ENCODE assay signal across 24 cellular contexts in the genomic region with DNA sequence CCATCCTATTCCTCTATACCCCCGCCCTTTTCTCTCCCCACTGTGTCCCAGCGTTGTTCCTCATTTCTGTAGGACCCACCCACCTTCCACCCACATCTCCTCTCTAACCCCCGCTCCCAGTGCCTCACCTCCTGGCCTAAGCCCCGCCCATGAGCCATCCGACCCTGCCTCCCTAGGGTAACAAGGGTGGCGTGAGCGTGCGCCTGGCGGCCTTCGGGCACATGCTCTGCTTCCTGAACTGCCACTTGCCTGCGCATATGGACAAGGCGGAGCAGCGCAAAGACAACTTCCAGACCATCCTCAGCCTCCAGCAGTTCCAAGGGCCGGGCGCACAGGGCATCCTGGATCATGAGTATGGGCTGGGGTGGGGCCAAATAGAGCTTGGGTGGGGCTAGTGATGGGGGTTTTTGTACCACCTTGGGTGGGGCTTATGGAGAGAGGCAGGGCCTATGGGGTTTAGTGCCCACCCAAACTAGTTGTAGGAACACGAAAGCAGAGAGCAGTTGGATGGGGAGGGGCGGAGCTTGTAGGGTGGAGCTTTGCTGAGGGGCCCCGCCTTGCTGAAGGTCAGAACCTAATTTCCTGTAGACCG. TPM values are rescaled to one million over a fixed set of nuclear protein-coding genes. Genes with fewer than 3 reads are reported as not detected.
DNase-seq lines count a peak whose midpoint lies in the region; ATAC-seq and TF ChIP-seq lines count a peak whose summit lies in the region.
"Had no signal": no experiment of that assay in that cellular context is flagged by ENCODE, and none has a peak within 500 bp of the region (broad histone marks: within the 10 kb centered on the region; RNA-seq: fewer than 3 reads in every experiment).

No MANE protein-coding gene starts in this region.

- CTCF ChIA-PET in CD4-positive, alpha-beta T cell (lab: Charles Lee) = no interaction called here

- ATAC-seq in stimulated activated naive B cell treated with anti-CD40 and anti-IgM and Interleukin-4, amounts not matched to agents 10 μg/mL and 1 μg/mL and 100 μg/mL, for 72 hours (replicated peaks) = peak; percentile 34
- ATAC-seq in CD4-positive, alpha-beta T cell (ENCODE audit: poor library complexity) = no peak
- no peak for ATAC-seq in GM19452 (IDR thresholded peaks at IDR 0.05; ENCODE audit: unreplicated experiment)
- ATAC-seq in stimulated activated naive CD8-positive, alpha-beta T cell treated with anti-CD3 and anti-CD28 coated beads, Interleukin-15, Interleukin-2, amounts not matched to agents 100 U/mL and 50 U/mL, for 24 hours = no peak
- ATAC-seq: PC-3, right lobe of liver, SK-N-SH treated with all-trans-retinoic acid at 6 μM for 48 hours had no signal

- H3K4me1 Mint-ChIP-seq in stimulated activated naive B cell treated with anti-CD40 and anti-IgM and Interleukin-4, amounts not matched to agents 10 μg/mL and 1 μg/mL and 100 μg/mL, for 72 hours = peaks cover 7 to 11% of the 10 kb centered on the region in 2 donors
- H3K4me1 Mint-ChIP-seq in CD4-positive, alpha-beta T cell (ENCODE audit: low read depth) = no peaks in the 10 kb centered on the region
- H3K4me1 Mint-ChIP-seq: activated naive CD8-positive, alpha-beta T cell treated with anti-CD3 and anti-CD28 coated beads, Interleukin-2, amount 10 ng/mL, durations not matched to agents 7 days and 5 days had no signal

- intact Hi-C loops in CD4-positive, alpha-beta T cell (cut with DNase I, micrococcal nuclease) = no loop called here

- no peaks in the 10 kb centered on the region for H3K9me3 ChIP-seq in iPS-15b (ENCODE audit: control insufficient read depth, insufficient read depth, low read length)
- H3K9me3 ChIP-seq in CD4-positive, alpha-beta T cell (ENCODE audit: control insufficient read depth, low read length) = no peaks in the 10 kb centered on the region
- H3K9me3 ChIP-seq: BLaER1, esophagus squamous epithelium, right lobe of liver had no signal

- no peak for TF ChIP-seq CTCF in CD4-positive, alpha-beta T cell (IDR thresholded peaks at IDR 0.05)

- peaks cover 4% of the 10 kb centered on the region for H3K4me1 ChIP-seq in iPS-15b (ENCODE audit: control insufficient read depth, insufficient read depth, low read length)

- H3K4me3 ChIP-seq in H7 (ENCODE audit: insufficient read depth, low read depth, low read length) (peak overlapping the region; percentile 26), iPS-15b (ENCODE audit: low read depth, low read length) (peak overlapping the region; percentile 38)
- H3K4me3 ChIP-seq: BLaER1, dorsolateral prefrontal cortex, esophagus squamous epithelium, right lobe of liver had no signal

- H3K36me3 ChIP-seq in H7 (replicated peaks; ENCODE audit: control insufficient read depth, insufficient read depth, low read length) (no peaks in the 10 kb centered on the region), iPS-15b (ENCODE audit: control insufficient read depth, insufficient read depth, low read length) (no peaks in the 10 kb centered on the region)
- H3K36me3 ChIP-seq: BLaER1, brain microvascular endothelial cell, esophagus squamous epithelium, right lobe of liver had no signal

- no peaks in the 10 kb centered on the region for H3K36me3 Mint-ChIP-seq in stimulated activated naive B cell treated with anti-CD40 and anti-IgM and Interleukin-4, amounts not matched to agents 10 μg/mL and 1 μg/mL and 100 μg/mL, for 72 hours
- H3K36me3 Mint-ChIP-seq in CD4-positive, alpha-beta T cell (ENCODE audit: low read depth) = no peaks in the 10 kb centered on the region
- H3K36me3 Mint-ChIP-seq: activated naive CD8-positive, alpha-beta T cell treated with anti-CD3 and anti-CD28 coated beads, Interleukin-2, amount 10 ng/mL, durations not matched to agents 7 days and 5 days had no signal

- H3K27me3 Mint-ChIP-seq in stimulated activated naive B cell treated with anti-CD40 and anti-IgM and Interleukin-4, amounts not matched to agents 10 μg/mL and 1 μg/mL and 100 μg/mL, for 72 hours = peaks cover 19 to 31% of the 10 kb centered on the region in 2 donors
- peaks cover 3% of the 10 kb centered on the region for H3K27me3 Mint-ChIP-seq in CD4-positive, alpha-beta T cell
- H3K27me3 Mint-ChIP-seq: activated naive CD8-positive, alpha-beta T cell treated with anti-CD3 and anti-CD28 coated beads, Interleukin-2, amount 10 ng/mL, durations not matched to agents 7 days and 5 days had no signal

- no peak overlapping the region for H3K27ac ChIP-seq in CD4-positive, alpha-beta T cell (ENCODE audit: low read depth, low read length)
- H3K27ac ChIP-seq: BLaER1, brain microvascular endothelial cell, dorsolateral prefrontal cortex, esophagus squamous epithelium, right lobe of liver had no signal

- no peak overlapping the region for H3K27ac Mint-ChIP-seq in stimulated activated naive B cell treated with anti-CD40 and anti-IgM and Interleukin-4, amounts not matched to agents 10 μg/mL and 1 μg/mL and 100 μg/mL, for 72 hours
- H3K27ac Mint-ChIP-seq in CD4-positive, alpha-beta T cell = no peak overlapping the region
- H3K27ac Mint-ChIP-seq: activated naive CD8-positive, alpha-beta T cell treated with anti-CD3 and anti-CD28 coated beads, Interleukin-2, amount 10 ng/mL, durations not matched to agents 7 days and 5 days; mesothelial cell of epicardium had no signal

- no peaks in the 10 kb centered on the region for H3K27me3 ChIP-seq in H7 (ENCODE audit: control insufficient read depth, insufficient read depth, low read length)
- H3K27me3 ChIP-seq in iPS-15b (ENCODE audit: control insufficient read depth, insufficient read depth, low read length) = no peaks in the 10 kb centered on the region
- peaks cover 7% of the 10 kb centered on the region for H3K27me3 ChIP-seq in CD4-positive, alpha-beta T cell (ENCODE audit: control insufficient read depth, insufficient read depth, low read length)
- H3K27me3 ChIP-seq: BLaER1, brain microvascular endothelial cell, dorsolateral prefrontal cortex, esophagus squamous epithelium, right lobe of liver had no signal

- H3K9me3 Mint-ChIP-seq in stimulated activated naive B cell treated with anti-CD40 and anti-IgM and Interleukin-4, amounts not matched to agents 10 μg/mL and 1 μg/mL and 100 μg/mL, for 72 hours = no peaks in the 10 kb centered on the region
- no peaks in the 10 kb centered on the region for H3K9me3 Mint-ChIP-seq in CD4-positive, alpha-beta T cell
- H3K9me3 Mint-ChIP-seq: activated naive CD8-positive, alpha-beta T cell treated with anti-CD3 and anti-CD28 coated beads, Interleukin-2, amount 10 ng/mL, durations not matched to agents 7 days and 5 days; mesothelial cell of epicardium had no signal

- POLR2A ChIA-PET in CD4-positive, alpha-beta T cell (lab: Charles Lee) = no interaction called here

- DNase-seq in H7 (peak; percentile 85), OCI-M1 (lab: John Stamatoyannopoulos, UW) (peak; percentile 9)
- DNase-seq in stimulated activated naive B cell treated with anti-CD40 and anti-IgM and Interleukin-4, amounts not matched to agents 10 μg/mL and 1 μg/mL and 100 μg/mL, for 72 hours = no peak
- no peak for DNase-seq in CD4-positive, alpha-beta T cell
- DNase-seq in stimulated activated naive CD8-positive, alpha-beta T cell treated with anti-CD3 and anti-CD28 coated beads, Interleukin-15, Interleukin-2, amounts not matched to agents 100 U/mL and 50 U/mL, for 24 hours = no peak
- DNase-seq: activated CD4-positive, alpha-beta T cell treated with anti-CD3 and anti-CD28 coated beads, Interleukin-2, amount 50 U/mL, for 48 hours; activated naive CD8-positive, alpha-beta T cell treated with anti-CD3 and anti-CD28 coated beads, Interleukin-2, amount 10 ng/mL, durations not matched to agents 7 days and 5 days; brain microvascular endothelial cell; esophagus squamous epithelium; glutamatergic neuron; kidney glomerular epithelial cell; NCI-H524 treated with DMSO at 0.1 percent for 48 hours; nucleus accumbens; PC-3; right lobe of liver; stimulated activated CD4-positive, alpha-beta T cell treated with anti-CD3 and anti-CD28 coated beads, Interleukin-1b, Interleukin-23, amount 100 ng/mL, for 48 hours had no signal

- H3K4me3 Mint-ChIP-seq in stimulated activated naive B cell treated with anti-CD40 and anti-IgM and Interleukin-4, amounts not matched to agents 10 μg/mL and 1 μg/mL and 100 μg/mL, for 72 hours = peak overlapping the region in 1 of 2 donors; percentile 29
- H3K4me3 Mint-ChIP-seq in CD4-positive, alpha-beta T cell = no peak overlapping the region
- H3K4me3 Mint-ChIP-seq: activated naive CD8-positive, alpha-beta T cell treated with anti-CD3 and anti-CD28 coated beads, Interleukin-2, amount 10 ng/mL, durations not matched to agents 7 days and 5 days; mesothelial cell of epicardium had no signal

- no peak overlapping the region for H3K9ac ChIP-seq in iPS-15b (ENCODE audit: low read depth, low read length)
- H3K9ac ChIP-seq: BLaER1 had no signal

RNA-seq across cellular contexts. Expression of a gene that starts 4.5 kb away (rescaled TPM):
- 10.6 and 11.9 TPM in 2 replicates for total RNA-seq in H7 (2014; rRNA removed; shearing (Covaris generic))
- under 1 TPM; 0.59 to 0.69 TPM for total RNA-seq in CD4-positive, alpha-beta T cell

RNA-seq across cellular contexts. Expression of a gene that starts 13.0 kb away (rescaled TPM):
- total RNA-seq in H7 (2014; rRNA removed; shearing (Covaris generic)) = 13.6 and 19.3 TPM in 2 replicates
- total RNA-seq in CD4-positive, alpha-beta T cell = not detected
- total RNA-seq: activated naive CD8-positive, alpha-beta T cell treated with anti-CD3 and anti-CD28 coated beads, Interleukin-2, amount 10 ng/mL, durations not matched to agents 7 days and 5 days; H4; MCF 10A; PC-3; right lobe of liver had no signal

RNA-seq across cellular contexts. Expression of a gene that starts 19.9 kb away (rescaled TPM):
- 14.6 and 22.4 TPM in 2 replicates for total RNA-seq in H7 (2014; rRNA removed; shearing (Covaris generic))
- total RNA-seq in CD4-positive, alpha-beta T cell = 10 to 100 TPM; 78.0 to 82.4 TPM

RNA-seq across cellular contexts. Expression of a gene that starts 32.7 kb away (rescaled TPM):
- total RNA-seq in H7 (2014; rRNA removed; shearing (Covaris generic)) = 23.1 and 24.2 TPM in 2 replicates
- 1 to 10 TPM; 6.2 to 7.7 TPM for total RNA-seq in CD4-positive, alpha-beta T cell

RNA-seq across cellular contexts. Expression of a gene that starts 46.2 kb away (rescaled TPM):
- 10.7 and 21.0 TPM in 2 replicates for total RNA-seq in H7 (2014; rRNA removed; shearing (Covaris generic))
- 1 to 10 TPM; 2.9 TPM for total RNA-seq in CD4-positive, alpha-beta T cell

Comparison
In these comparisons a context has a peak if more than half of its experiments do, and no peak if none do; other contexts are left out.
1. DNase-seq: peak in H7 (single experiment) and OCI-M1 (single experiment); none in stimulated activated naive B cell treated with anti-CD40 and anti-IgM and Interleukin-4, amounts not matched to agents 10 μg/mL and 1 μg/mL and 100 μg/mL, for 72 hours (single experiment), CD4-positive, alpha-beta T cell (0 of 10) and stimulated activated naive CD8-positive, alpha-beta T cell treated with anti-CD3 and anti-CD28 coated beads, Interleukin-15, Interleukin-2, amounts not matched to agents 100 U/mL and 50 U/mL, for 24 hours (single experiment).
2. ATAC-seq: peak in stimulated activated naive B cell treated with anti-CD40 and anti-IgM and Interleukin-4, amounts not matched to agents 10 μg/mL and 1 μg/mL and 100 μg/mL, for 72 hours (2 of 2); none in CD4-positive, alpha-beta T cell (single experiment), GM19452 (single experiment) and stimulated activated naive CD8-positive, alpha-beta T cell treated with anti-CD3 and anti-CD28 coated beads, Interleukin-15, Interleukin-2, amounts not matched to agents 100 U/mL and 50 U/mL, for 24 hours (single experiment).
3. RNA of a gene that starts 13.0 kb away (total RNA-seq): 13.6 to 19.3 TPM in H7; not detected in CD4-positive, alpha-beta T cell; every median in the first group is over 10 times any median in the second.